1 cellular context compared by ENCODE assay signal in genomic region chr17:75619506-75620431, GRCh38.
TF ChIP-seq lines count a peak whose summit lies in the region.

No MANE protein-coding gene starts in this region.

TF ChIP-seq in liver, 16 proteins besides CTCF, POLR2A, EP300 and RAD21 (continued from another document):
- TF ChIP-seq NR2F2 (IDR thresholded peaks at IDR 0.05), result no peak
- no peak for TF ChIP-seq YY1 (IDR thresholded peaks at IDR 0.05)
- no peak for TF ChIP-seq SP1 (IDR thresholded peaks at IDR 0.05)
- no peak for TF ChIP-seq GABPA (IDR thresholded peaks at IDR 0.05 in 1 of 2, conservative IDR thresholded peaks at IDR 0.05 in 1 of 2)
- no peak for TF ChIP-seq ZBTB33 (IDR thresholded peaks at IDR 0.05)
- TF ChIP-seq HNF4G (IDR thresholded peaks at IDR 0.05), result no peak
- no peak for TF ChIP-seq TAF1 (conservative IDR thresholded peaks at IDR 0.05)
- no peak for TF ChIP-seq RXRA (IDR thresholded peaks at IDR 0.05)
- TF ChIP-seq, protein P1, sequence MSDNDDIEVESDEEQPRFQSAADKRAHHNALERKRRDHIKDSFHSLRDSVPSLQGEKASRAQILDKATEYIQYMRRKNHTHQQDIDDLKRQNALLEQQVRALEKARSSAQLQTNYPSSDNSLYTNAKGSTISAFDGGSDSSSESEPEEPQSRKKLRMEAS (IDR thresholded peaks at IDR 0.05), result no peak
- TF ChIP-seq JUND (IDR thresholded peaks at IDR 0.05), result no peak
- no peak for TF ChIP-seq FOXA1 (IDR thresholded peaks at IDR 0.05)
